ENCODE assay signal across 8 cellular contexts in the genomic region with DNA sequence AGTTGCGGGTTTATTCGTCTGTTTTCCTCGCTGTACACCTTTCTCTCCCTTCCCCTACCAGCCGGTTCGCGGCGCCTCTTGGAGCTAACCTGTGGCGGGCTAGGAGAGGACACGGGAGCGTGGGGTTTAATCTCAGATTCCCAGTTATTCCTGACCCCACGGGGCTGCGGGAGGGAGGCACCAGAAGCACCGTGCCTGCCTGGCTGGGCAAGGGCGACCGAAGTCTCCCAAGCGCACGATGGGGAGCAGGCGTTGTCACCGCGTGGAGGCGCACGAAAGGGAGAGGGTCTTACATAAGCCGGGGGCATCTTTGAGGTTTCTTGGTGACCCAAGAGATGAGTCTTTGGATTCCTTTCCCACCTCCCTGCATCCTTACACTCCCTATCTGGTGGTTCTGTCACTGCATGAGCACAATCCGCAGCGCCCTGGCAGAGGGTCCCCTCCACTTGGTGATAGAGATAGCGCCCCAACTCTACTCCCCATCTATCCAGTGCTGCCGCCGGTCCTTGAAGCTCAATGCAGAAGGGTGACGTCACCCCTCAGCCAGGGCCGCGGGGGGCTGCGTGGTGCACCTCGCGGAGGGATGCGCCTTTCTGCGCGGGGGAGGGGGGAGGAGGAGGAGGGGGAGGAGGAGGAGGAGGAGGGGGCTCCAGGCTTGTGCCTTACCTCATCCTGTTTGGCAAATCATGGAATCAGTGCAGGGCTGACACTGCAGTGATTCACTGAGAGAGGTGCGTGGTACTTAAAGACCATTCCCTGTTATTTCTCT. TPM values are rescaled to one million over a fixed set of nuclear protein-coding genes. Genes with fewer than 3 reads are reported as not detected.
A peak's percentile ranks its signal among the peaks of the same experiment; 100 is the strongest.
DNase-seq lines count a peak whose midpoint lies in the region; ATAC-seq and TF ChIP-seq lines count a peak whose summit lies in the region.

No MANE protein-coding gene starts in this region.

- H3K9ac ChIP-seq in mesendoderm (ENCODE audit: low read length), result peak overlapping the region; percentile 65

- no peak overlapping the region for H2AK5ac ChIP-seq in mesendoderm (ENCODE audit: low read length)

- 0 to 2% methylated on average over 26 to 27 of the region's 38 CpGs for WGBS in ectodermal cell, 2 experiments
- WGBS in mesendoderm (ENCODE audit: extremely low coverage, insufficient coverage, low lambda C conversion rate), result no CpG with 5 or more reads among the region's 38 CpGs

- no peak overlapping the region for H4K8ac ChIP-seq in mesendoderm (ENCODE audit: low read depth, low read length)

- H3K4me2 ChIP-seq in mesendoderm (ENCODE audit: low read length), result peak overlapping the region; percentile 62

- H3K27me3 ChIP-seq in ectodermal cell (ENCODE audit: control insufficient read depth, insufficient read depth, low read length, poor library complexity, severe bottlenecking) (peaks cover 13% of the 10 kb centered on the region), mesendoderm (ENCODE audit: insufficient read depth, low read length, poor library complexity) (no peaks in the 10 kb centered on the region)

- TF ChIP-seq CTCF in VCaP (conservative IDR thresholded peaks at IDR 0.05), result peak; percentile 17

- peak in 2 of 3 experiments; percentile 79 to 82 for DNase-seq in NCI-H1417 (lab: John Stamatoyannopoulos, UW)
- no peak for DNase-seq in NCI-H1417 treated with DMSO at 0.1 percent for 48 hours (lab: John Stamatoyannopoulos, UW)
- peak; percentile 39 for DNase-seq in mesendoderm
- DNase-seq in superior temporal gyrus (ENCODE audit: extremely low spot score), result peak; percentile 24
- no peak for DNase-seq in middle frontal gyrus (ENCODE audit: extremely low spot score, low spot score)

- no peak overlapping the region for H3K4ac ChIP-seq in mesendoderm (ENCODE audit: low read depth, low read length)

- H3K56ac ChIP-seq in mesendoderm (ENCODE audit: low read length), result peak overlapping the region; percentile 70

- no peak overlapping the region for H3K18ac ChIP-seq in mesendoderm (ENCODE audit: low read length)

- H2BK5ac ChIP-seq in mesendoderm (ENCODE audit: low read length), result no peak overlapping the region

- no peaks in the 10 kb centered on the region for H3K36me3 ChIP-seq in ectodermal cell (ENCODE audit: control insufficient read depth, insufficient read depth, low read length)
- H3K36me3 ChIP-seq in mesendoderm (ENCODE audit: control insufficient read depth, insufficient read depth, low read length), result no peaks in the 10 kb centered on the region

- no peak overlapping the region for H3K23ac ChIP-seq in mesendoderm (ENCODE audit: low read length)

- H3K79me2 ChIP-seq in mesendoderm (ENCODE audit: control insufficient read depth, insufficient read depth, low read length), result no peaks in the 10 kb centered on the region

- H2BK120ac ChIP-seq in mesendoderm (ENCODE audit: low read depth, low read length), result no peak overlapping the region

- no peaks in the 10 kb centered on the region for H3K79me1 ChIP-seq in mesendoderm (ENCODE audit: low read length)

- no peak overlapping the region for H2BK15ac ChIP-seq in mesendoderm (replicated peaks; ENCODE audit: low read depth)

- H3K27ac ChIP-seq in VCaP, result peak overlapping the region; percentile 57
- H3K27ac ChIP-seq in ectodermal cell (ENCODE audit: insufficient read depth, low read depth, low read length, poor library complexity, severe bottlenecking), result no peak overlapping the region
- no peak overlapping the region for H3K27ac ChIP-seq in mesendoderm (ENCODE audit: low read depth, low read length)

- H3K4me3 ChIP-seq in ectodermal cell (ENCODE audit: insufficient read depth, low read depth, low read length), result peak overlapping the region; percentile 52
- peak overlapping the region; percentile 58 for H3K4me3 ChIP-seq in mesendoderm (ENCODE audit: low read length)

- ATAC-seq in GM21390 (IDR thresholded peaks at IDR 0.05; ENCODE audit: unreplicated experiment), result no peak

- H3K4me1 ChIP-seq in ectodermal cell (ENCODE audit: control insufficient read depth, insufficient read depth, low read length) (no peaks in the 10 kb centered on the region), mesendoderm (ENCODE audit: control insufficient read depth, low read depth, low read length) (no peaks in the 10 kb centered on the region)

- H3K9me3 ChIP-seq in ectodermal cell (ENCODE audit: control insufficient read depth, low read length), result no peaks in the 10 kb centered on the region

- H4K5ac ChIP-seq in mesendoderm (ENCODE audit: low read length), result no peak overlapping the region

RNA-seq across cellular contexts. Expression of gene TSPAN7, which starts 0.8 kb away (rescaled TPM):
- 17.6 TPM for polyA plus RNA-seq in ectodermal cell (2013, experiment 1 of 4)
- 18.9 TPM for polyA plus RNA-seq in ectodermal cell (2013, experiment 2 of 4)
- 16.5 TPM for polyA plus RNA-seq in ectodermal cell (2013, experiment 3 of 4)
- 20.1 TPM for polyA plus RNA-seq in ectodermal cell (2013, experiment 4 of 4)
- 17.9 TPM for polyA plus RNA-seq in mesendoderm (2013, experiment 1 of 2)
- polyA plus RNA-seq in mesendoderm (2013, experiment 2 of 2), result 19.4 TPM

Comparison
In these comparisons a context has a peak if more than half of its experiments do, and no peak if none do; other contexts are left out.
1. DNase-seq: peak in NCI-H1417 (2 of 3), mesendoderm (single experiment) and superior temporal gyrus (single experiment); none in NCI-H1417 treated with DMSO at 0.1 percent for 48 hours (single experiment) and middle frontal gyrus (single experiment).